Comparison of ENCODE assay signal across 8 cellular contexts in genomic region chr17:38427160-38427949, GRCh38. TPM values are rescaled to one million over a fixed set of nuclear protein-coding genes. Genes with fewer than 3 reads are reported as not detected.
A peak's percentile ranks its signal among the peaks of the same experiment; 100 is the strongest.
DNase-seq lines count a peak whose midpoint lies in the region; ATAC-seq and TF ChIP-seq lines count a peak whose summit lies in the region.

No MANE protein-coding gene starts in this region.

- H3K18ac ChIP-seq in H9 (ENCODE audit: insufficient read length, low read depth, low read length), result no peak overlapping the region

- no peak overlapping the region for H2BK5ac ChIP-seq in H9 (ENCODE audit: insufficient read length, low read length)

- no peak overlapping the region for H4K91ac ChIP-seq in H9 (ENCODE audit: insufficient read length, low read depth, low read length)

- no peaks in the 10 kb centered on the region for H3K9me3 ChIP-seq in H9 (ENCODE audit: control insufficient read depth, low read depth, low read length)

- H3K4me3 Mint-ChIP-seq in H9 (peak overlapping the region; percentile 55 to 79), activated B cell treated with CpG ODN at 0.5 μM for 24 hours (peak overlapping the region; percentile 75), glutamatergic neuron (ENCODE audit: unreplicated experiment) (peak overlapping the region; percentile 83)

- H3K27ac ChIP-seq in H9 (ENCODE audit: insufficient read length, low read depth, low read length) (no peak overlapping the region), skin epidermis (peak overlapping the region in 18 of 21 experiments; percentile 59 to 96 (median 88))

- no peak overlapping the region for H3K4ac ChIP-seq in H9 (ENCODE audit: low read depth, low read length)

- no peak overlapping the region for H2BK20ac ChIP-seq in H9 (ENCODE audit: low read depth, low read length, poor library complexity, severe bottlenecking)

- POLR2A ChIA-PET in activated B cell treated with CpG ODN at 0.5 μM for 24 hours (lab: Charles Lee), result no interaction called here

- H4K20me1 ChIP-seq in H9 (ENCODE audit: control insufficient read depth, insufficient read depth, insufficient read length), result no peaks in the 10 kb centered on the region

- H4K8ac ChIP-seq in H9 (replicated peaks; ENCODE audit: insufficient read length, low read depth, low read length), result no peak overlapping the region

- no peak overlapping the region for H3K14ac ChIP-seq in H9 (ENCODE audit: insufficient read depth, low read length)

- H2AK5ac ChIP-seq in H9 (ENCODE audit: insufficient read length, low read length), result no peak overlapping the region

- no peak overlapping the region for H3T11ph ChIP-seq in H9 (ENCODE audit: low read length)

- H2BK12ac ChIP-seq in H9 (ENCODE audit: insufficient read length, low read depth, low read length), result no peak overlapping the region

- CTCF ChIA-PET in activated B cell treated with CpG ODN at 0.5 μM for 24 hours (lab: Charles Lee), result interaction anchor here (1.4 kb wide), 1 partner anchor 13 kb away, joined by 5 read pairs; no protein-coding TSS in a partner anchor

- no peaks in the 10 kb centered on the region for H3K79me1 ChIP-seq in H9 (ENCODE audit: insufficient read depth, low read depth, low read length, poor library complexity, severe bottlenecking)

- H3K9me3 Mint-ChIP-seq in H9 (no peaks in the 10 kb centered on the region), activated B cell treated with CpG ODN at 0.5 μM for 24 hours (no peaks in the 10 kb centered on the region), glutamatergic neuron (ENCODE audit: unreplicated experiment) (peaks cover 3% of the 10 kb centered on the region)

- H3K23ac ChIP-seq in H9 (ENCODE audit: insufficient read length, low read depth, low read length), result no peak overlapping the region

- DNase-seq in H9 (no peak), activated B cell treated with CpG ODN at 0.5 μM for 24 hours (no peak), glutamatergic neuron (no peak), COLO829 (ENCODE audit: low spot score) (no peak), SIG-M5 (lab: John Stamatoyannopoulos, UW) (no peak), HuH-7.5 (ENCODE audit: low spot score) (no peak)

- H3K4me2 ChIP-seq in H9 (ENCODE audit: insufficient read depth, insufficient read length, low read length), result peak overlapping the region; percentile 90

- H3K36me3 Mint-ChIP-seq in H9 (ENCODE audit: insufficient read depth in 1 of 3, low read depth in 3 of 3) (0 out of 7 replicates have a peak, but pooled peaks cover 0 to under 1% (median 0%) of the 10 kb centered on the region in 3 experiments), activated B cell treated with CpG ODN at 0.5 μM for 24 hours (ENCODE audit: low read depth) (no peaks in the 10 kb centered on the region), glutamatergic neuron (ENCODE audit: unreplicated experiment) (no peaks in the 10 kb centered on the region)

- ATAC-seq in activated B cell treated with CpG ODN at 0.5 μM for 24 hours (ENCODE audit: low read depth) (no peak), HG03521 (IDR thresholded peaks at IDR 0.05; ENCODE audit: unreplicated experiment) (no peak)

- H2AFZ ChIP-seq in H9 (ENCODE audit: low read length), result no peak overlapping the region

- H3K27ac Mint-ChIP-seq in H9 (no peak overlapping the region), activated B cell treated with CpG ODN at 0.5 μM for 24 hours (no peak overlapping the region), glutamatergic neuron (ENCODE audit: unreplicated experiment) (no peak overlapping the region)

- no peak overlapping the region for H2BK15ac ChIP-seq in H9 (ENCODE audit: low read depth, low read length)

- no CpG with 5 or more reads among the region's 7 CpGs for WGBS in H9 (ENCODE audit: extremely low coverage, insufficient read length, low lambda C conversion rate)

- H3K4me3 ChIP-seq in skin epidermis, result peak overlapping the region in 6 of 7 experiments; percentile 68 to 96 (median 93)

- peaks cover 15% of the 10 kb centered on the region; the same call in 1 of the 2 replicates for H3K4me1 ChIP-seq in H9 (ENCODE audit: insufficient read depth, low read length)

- no peaks in the 10 kb centered on the region for H3K27me3 ChIP-seq in H9 (ENCODE audit: insufficient read depth, low read length)

- H3K4me1 Mint-ChIP-seq in H9 (peaks cover 49 to 62% of the 10 kb centered on the region in 2 experiments), activated B cell treated with CpG ODN at 0.5 μM for 24 hours (peaks cover 11% of the 10 kb centered on the region), glutamatergic neuron (ENCODE audit: low read depth, unreplicated experiment) (peaks cover 5% of the 10 kb centered on the region)

- no peak overlapping the region for H3K9ac ChIP-seq in H9 (ENCODE audit: extremely low read depth, insufficient read length, low read length)

- no peak overlapping the region for H2BK120ac ChIP-seq in H9 (ENCODE audit: low read depth, low read length, poor library complexity, severe bottlenecking)

- H3K23me2 ChIP-seq in H9 (ENCODE audit: insufficient read length, low read depth, low read length, poor library complexity, severe bottlenecking), result peaks cover 11% of the 10 kb centered on the region

- peaks cover 20% of the 10 kb centered on the region; the same call in 1 of the 2 replicates for H3K79me2 ChIP-seq in H9 (ENCODE audit: insufficient read depth, low read length)

- intact Hi-C loops in activated B cell treated with CpG ODN at 0.5 μM for 24 hours (cut with micrococcal nuclease), result loop anchor here (10.0 kb wide), 1 partner anchor 157 kb away; no protein-coding TSS in a partner anchor

- H3K27me3 Mint-ChIP-seq in H9 (ENCODE audit: low read depth) (peaks cover 2% of the 10 kb centered on the region), activated B cell treated with CpG ODN at 0.5 μM for 24 hours (peaks cover 42% of the 10 kb centered on the region), glutamatergic neuron (ENCODE audit: unreplicated experiment) (peaks cover 19% of the 10 kb centered on the region)

- TF ChIP-seq CTCF in H9 (conservative IDR thresholded peaks at IDR 0.05), result no peak
- TF ChIP-seq CTCF in activated B cell treated with CpG ODN at 0.5 μM for 24 hours (IDR thresholded peaks at IDR 0.05), result no peak
- no peak for TF ChIP-seq CTCF in glutamatergic neuron (IDR thresholded peaks at IDR 0.05; ENCODE audit: partially characterized antibody, unreplicated experiment)

- no peak overlapping the region for H4K5ac ChIP-seq in H9 (ENCODE audit: insufficient read length, low read depth, low read length)

- H3K56ac ChIP-seq in H9 (ENCODE audit: insufficient read length, low read depth, low read length), result no peak overlapping the region

RNA-seq across cellular contexts. Expression of gene ARHGAP23, which starts 0.9 kb away (rescaled TPM):
- total RNA-seq in H9 (2021) (96.3 and 97.9 TPM in 2 replicates), activated B cell treated with CpG ODN at 0.5 μM for 24 hours (0.51 and 1.3 TPM in 2 replicates), glutamatergic neuron (ENCODE audit: unreplicated experiment) (23.6 TPM)

Comparison
In these comparisons a context has a peak if more than half of its experiments do, and no peak if none do; other contexts are left out.
1. RNA of gene ARHGAP23, which starts 0.9 kb away (total RNA-seq): 96.3 to 97.9 TPM in H9 and 23.6 TPM in glutamatergic neuron (single experiment); 0.51 to 1.3 TPM in activated B cell treated with CpG ODN at 0.5 μM for 24 hours; every median in the first group is over 10 times any median in the second.
2. Peak in every context shown above with its lines, with median percentiles within 50 percentile points of each other: H3K4me3 Mint-ChIP-seq.